9 cellular contexts compared by ENCODE assay signal in genomic region chr19:18294467-18294864, GRCh38. TPM values are rescaled to one million over a fixed set of nuclear protein-coding genes. Genes with fewer than 3 reads are reported as not detected.
DNase-seq lines count a peak whose midpoint lies in the region; ATAC-seq and TF ChIP-seq lines count a peak whose summit lies in the region.
"Had no signal": no experiment of that assay in that cellular context is flagged by ENCODE, and none has a peak within 500 bp of the region (broad histone marks: within the 10 kb centered on the region; RNA-seq: fewer than 3 reads in every experiment).

No MANE protein-coding gene starts in this region.

- H3K36me3 ChIP-seq in psoas muscle (ENCODE audit: insufficient read depth in 1 of 2, low read depth in 1 of 2) (no peaks in the 10 kb centered on the region), upper lobe of right lung (no peaks in the 10 kb centered on the region)

- intact Hi-C loops in psoas muscle (cut with DNase I) (no loop called here), upper lobe of right lung (cut with DNase I) (no loop called here)

- DNase-seq in HT-29 (ENCODE audit: low spot score) (peak; percentile 34), coronary artery (ENCODE audit: low spot score) (no peak), psoas muscle (peak; percentile 42 to 75), upper lobe of right lung (no peak), OCI-M2 (lab: John Stamatoyannopoulos, UW; ENCODE audit: unreplicated experiment) (no peak), medulla oblongata (ENCODE audit: extremely low spot score) (no peak)
- DNase-seq in activated CD4-positive, alpha-beta T cell treated with anti-CD3 and anti-CD28 coated beads for 4 hours, result peak; percentile 95 to 97

- H3K4me3 ChIP-seq in coronary artery (no peak overlapping the region), psoas muscle (no peak overlapping the region), upper lobe of right lung (no peak overlapping the region)

- 47 to 66% (median 54%) methylated on average over 9 of the region's 9 CpGs for WGBS in psoas muscle, 3 donors

- H3K27me3 ChIP-seq in psoas muscle (ENCODE audit: insufficient read depth in 3 of 3, low read length in 2 of 3), result no peaks in the 10 kb centered on the region
- no peaks in the 10 kb centered on the region for H3K27me3 ChIP-seq in upper lobe of right lung

- H3K9me3 ChIP-seq in psoas muscle (no peaks in the 10 kb centered on the region), upper lobe of right lung (no peaks in the 10 kb centered on the region)

- TF ChIP-seq CTCF in coronary artery (IDR thresholded peaks at IDR 0.05) (no peak), psoas muscle (IDR thresholded peaks at IDR 0.05) (no peak), upper lobe of right lung (IDR thresholded peaks at IDR 0.05) (no peak)

- H3K27ac ChIP-seq in coronary artery (peak overlapping the region; percentile 97 to 100), psoas muscle (peak overlapping the region; percentile 97), upper lobe of right lung (peak overlapping the region; percentile 8)
- H3K27ac ChIP-seq: HL-60 had no signal

- ATAC-seq in psoas muscle, result no peak
- no peak for ATAC-seq in upper lobe of right lung
- ATAC-seq in GM21723 (IDR thresholded peaks at IDR 0.05; ENCODE audit: unreplicated experiment), result no peak

- H3K4me1 ChIP-seq in psoas muscle, result peaks cover 14% of the 10 kb centered on the region
- H3K4me1 ChIP-seq in upper lobe of right lung, result peaks cover 14% of the 10 kb centered on the region

RNA-seq across cellular contexts. Expression of gene JUND, which starts 13.0 kb away (rescaled TPM):
- 379 and 438 TPM in 2 replicates for total RNA-seq in HT-29 (2014; rRNA removed; shearing (Covaris generic))
- total RNA-seq in psoas muscle (10 to 100 TPM; 68.0 to 77.1 (median 72.1) TPM), upper lobe of right lung (204 TPM)
- 10 to 100 TPM; 22.7 to 40.3 (median 38.9) TPM for polyA plus RNA-seq in psoas muscle

RNA-seq across cellular contexts. Expression of gene IQCN, which starts 20.2 kb away (rescaled TPM):
- 0.71 and 1.1 TPM in 2 replicates for total RNA-seq in HT-29 (2014; rRNA removed; shearing (Covaris generic))
- total RNA-seq in psoas muscle (1 to 10 TPM in 1 of 4 donors, under 1 TPM in 3; 0.32 to 1.5 (median 0.43) TPM), upper lobe of right lung (4.9 TPM)
- under 1 TPM; 0.12 to 0.57 (median 0.17) TPM for polyA plus RNA-seq in psoas muscle

RNA-seq across cellular contexts. Expression of gene LSM4, which starts 28.4 kb away (rescaled TPM):
- total RNA-seq in HT-29 (2014; rRNA removed; shearing (Covaris generic)), result 733 and 750 TPM in 2 replicates
- total RNA-seq in psoas muscle (100 to 1,000 TPM in 2 of 4 donors, 10 to 100 TPM in 2; 87.9 to 136 (median 112) TPM), upper lobe of right lung (76.9 TPM)
- 100 to 1,000 TPM; 118 to 215 (median 139) TPM for polyA plus RNA-seq in psoas muscle

RNA-seq across cellular contexts. Expression of gene PGPEP1, which starts 45.9 kb away (rescaled TPM):
- 13.6 and 18.9 TPM in 2 replicates for total RNA-seq in HT-29 (2014; rRNA removed; shearing (Covaris generic))
- total RNA-seq in psoas muscle, result 10 to 100 TPM; 18.3 to 47.8 (median 31.7) TPM
- polyA plus RNA-seq in psoas muscle, result 10 to 100 TPM in 1 of 3 donors, 1 to 10 TPM in 2; 8.0 to 13.8 (median 9.1) TPM
- 40.8 TPM for total RNA-seq in upper lobe of right lung

Comparison
In these comparisons a context has a peak if more than half of its experiments do, and no peak if none do; other contexts are left out.
1. DNase-seq: peak in HT-29 (single experiment), activated CD4-positive, alpha-beta T cell treated with anti-CD3 and anti-CD28 coated beads for 4 hours (2 of 2) and psoas muscle (2 of 2); none in coronary artery (single experiment), upper lobe of right lung (single experiment), OCI-M2 (single experiment) and medulla oblongata (single experiment).
2. H3K27ac ChIP-seq: peak in every context shown above with its lines; median percentile 98 in coronary artery; 97 in psoas muscle; 8 in upper lobe of right lung.